9 cellular contexts compared by ENCODE assay signal in genomic region chr14:37116933-37117844, GRCh38. TPM values are rescaled to one million over a fixed set of nuclear protein-coding genes. Genes with fewer than 3 reads are reported as not detected.
DNase-seq lines count a peak whose midpoint lies in the region; ATAC-seq and TF ChIP-seq lines count a peak whose summit lies in the region.
"Had no signal": no experiment of that assay in that cellular context is flagged by ENCODE, and none has a peak within 500 bp of the region (broad histone marks: within the 10 kb centered on the region; RNA-seq: fewer than 3 reads in every experiment).

No MANE protein-coding gene starts in this region.

- H3K36me3 ChIP-seq in upper lobe of right lung: no peaks in the 10 kb centered on the region
- H3K36me3 ChIP-seq: BLaER1 had no signal

- no peak overlapping the region for H3K27ac ChIP-seq in upper lobe of right lung
- H3K27ac ChIP-seq: BLaER1 had no signal

- H3K4me3 ChIP-seq in epithelial cell of esophagus (ENCODE audit: low read length) (no peak overlapping the region), upper lobe of right lung (no peak overlapping the region)
- H3K4me3 ChIP-seq: BLaER1 had no signal

- peak; percentile 74 for TF ChIP-seq CTCF in epithelial cell of esophagus (IDR thresholded peaks at IDR 0.05; ENCODE audit: insufficient read depth, low read depth, low read length, missing control alignments)
- TF ChIP-seq CTCF in upper lobe of right lung (IDR thresholded peaks at IDR 0.05): no peak

- DNase-seq in NCI-H510A treated with DMSO at 0.1 percent for 48 hours (lab: John Stamatoyannopoulos, UW) (peak; percentile 26), NCI-H510A (lab: John Stamatoyannopoulos, UW) (no peak), NCI-H524 (lab: John Stamatoyannopoulos, UW) (peak; percentile 43 to 78), epithelial cell of esophagus (ENCODE audit: low read depth) (peak; percentile 85), smooth muscle cell of the brain vasculature (ENCODE audit: low read depth, low spot score) (peak; percentile 40), upper lobe of right lung (no peak)
- no peak for DNase-seq in activated CD4-positive, alpha-beta T cell treated with anti-CD3 and anti-CD28 coated beads, Interleukin-2, amount 50 U/mL, for 48 hours

- H3K9me3 ChIP-seq in upper lobe of right lung: no peaks in the 10 kb centered on the region
- H3K9me3 ChIP-seq: BLaER1 had no signal

- intact Hi-C loops in upper lobe of right lung (cut with DNase I): no loop called here

- no peak for ATAC-seq in HG02970 (IDR thresholded peaks at IDR 0.05; ENCODE audit: low FRiP score, unreplicated experiment)
- ATAC-seq in upper lobe of right lung: no peak

- H3K4me1 ChIP-seq in upper lobe of right lung: no peaks in the 10 kb centered on the region
- H3K4me1 ChIP-seq: BLaER1 had no signal

- no peaks in the 10 kb centered on the region for H3K27me3 ChIP-seq in upper lobe of right lung
- H3K27me3 ChIP-seq: BLaER1 had no signal

RNA-seq across cellular contexts. Expression of gene SLC25A21, which starts 55.2 kb away (rescaled TPM):
- 0.35 TPM for total RNA-seq in upper lobe of right lung

Comparison
In these comparisons a context has a peak if more than half of its experiments do, and no peak if none do; other contexts are left out.
1. DNase-seq: peak in NCI-H510A treated with DMSO at 0.1 percent for 48 hours (single experiment), NCI-H524 (2 of 2), epithelial cell of esophagus (single experiment) and smooth muscle cell of the brain vasculature (single experiment); none in NCI-H510A (single experiment), activated CD4-positive, alpha-beta T cell treated with anti-CD3 and anti-CD28 coated beads, Interleukin-2, amount 50 U/mL, for 48 hours (0 of 2) and upper lobe of right lung (single experiment).